ENCODE assay signal across 18 cellular contexts in the genomic region with DNA sequence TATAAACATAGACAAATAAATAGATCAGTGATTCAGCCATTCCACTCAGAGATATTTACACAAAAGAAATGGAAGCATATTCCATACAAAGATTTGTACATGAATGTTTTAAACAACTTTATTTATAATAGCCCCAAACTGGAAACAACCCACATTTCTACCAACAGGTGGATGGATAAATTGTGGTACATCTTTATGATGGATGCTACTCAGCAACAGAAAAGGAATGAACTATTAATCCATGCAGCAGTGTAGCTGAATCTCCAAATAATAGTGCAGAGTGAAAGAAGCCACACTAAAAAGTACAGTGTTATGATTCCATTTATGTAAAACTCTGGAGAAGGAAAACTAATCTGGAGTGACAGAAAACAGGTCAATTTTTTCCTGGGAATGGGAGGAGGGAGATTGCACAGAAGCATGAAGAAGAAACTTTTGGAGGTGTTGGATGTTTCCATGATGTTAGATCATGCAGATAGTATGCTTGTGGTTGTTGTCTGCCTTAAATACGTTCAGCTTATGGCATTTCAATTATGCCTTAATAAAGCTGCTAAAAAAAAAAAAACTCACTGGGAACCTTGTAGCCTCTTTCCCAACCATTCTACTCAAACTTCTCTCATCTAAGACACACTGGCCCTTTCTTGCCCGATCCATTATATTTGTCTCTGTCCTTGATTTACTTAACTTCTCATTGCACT.
"Had no signal": no experiment of that assay in that cellular context is flagged by ENCODE, and none has a peak within 500 bp of the region (broad histone marks: within the 10 kb centered on the region; RNA-seq: fewer than 3 reads in every experiment).

No MANE protein-coding gene starts in this region.

- H3K36me3 Mint-ChIP-seq: activated CD4-positive, alpha-beta memory T cell treated with anti-CD3 and anti-CD28 coated beads for 36 hours; activated naive CD8-positive, alpha-beta T cell treated with anti-CD3 and anti-CD28 coated beads, Interleukin-2, amount 10 ng/mL, durations not matched to agents 7 days and 5 days had no signal

- H3K9me3 ChIP-seq: upper lobe of right lung had no signal

- H3K27ac ChIP-seq: body of pancreas, cardiac muscle cell, epithelial cell of prostate, heart right ventricle, upper lobe of right lung had no signal

- H3K36me3 ChIP-seq: cardiac muscle cell, heart right ventricle, upper lobe of right lung had no signal

- H3K4me3 ChIP-seq: body of pancreas, cardiac muscle cell, heart right ventricle, lung, upper lobe of right lung had no signal

- H3K27ac Mint-ChIP-seq: activated CD4-positive, alpha-beta memory T cell treated with anti-CD3 and anti-CD28 coated beads for 36 hours; activated naive CD8-positive, alpha-beta T cell treated with anti-CD3 and anti-CD28 coated beads, Interleukin-2, amount 10 ng/mL, durations not matched to agents 7 days and 5 days; naive thymus-derived CD4-positive, alpha-beta T cell; progenitor cell of endocrine pancreas had no signal

- H3K4me1 ChIP-seq: body of pancreas, upper lobe of right lung had no signal

- H3K27me3 ChIP-seq: body of pancreas, cardiac muscle cell, upper lobe of right lung had no signal

- ATAC-seq: body of pancreas; heart right ventricle; left lobe of liver; naive thymus-derived CD4-positive, alpha-beta T cell; stimulated activated naive CD8-positive, alpha-beta T cell treated with anti-CD3 and anti-CD28 coated beads, Interleukin-15, Interleukin-2, amounts not matched to agents 100 U/mL and 50 U/mL, for 24 hours; upper lobe of right lung had no signal

- DNase-seq: activated CD4-positive, alpha-beta memory T cell treated with anti-CD3 and anti-CD28 coated beads for 36 hours; activated CD4-positive, alpha-beta T cell treated with anti-CD3 and anti-CD28 coated beads for 48 hours; activated naive CD4-positive, alpha-beta T cell treated with Interleukin-2 at 50 U/mL for 16 hours; activated naive CD8-positive, alpha-beta T cell treated with anti-CD3 and anti-CD28 coated beads, Interleukin-2, amount 10 ng/mL, durations not matched to agents 7 days and 5 days; activated T-cell treated with anti-CD3 and anti-CD28 coated beads, Interleukin-2, amount 50 U/mL, for 48 hours; body of pancreas; cortex of kidney; heart right ventricle; naive thymus-derived CD4-positive, alpha-beta T cell; stimulated activated CD4-positive, alpha-beta T cell treated with anti-CD3 and anti-CD28 coated beads, Interleukin-12 subunit alpha, Interleukin-12 subunit beta, amount 100 ng/mL, for 4 hours; stimulated activated CD4-positive, alpha-beta T cell treated with anti-CD3 and anti-CD28 coated beads, Interleukin-4, amount 100 ng/mL, for 4 hours; stimulated activated naive CD8-positive, alpha-beta T cell treated with anti-CD3 and anti-CD28 coated beads, Interleukin-15, Interleukin-2, amounts not matched to agents 100 U/mL and 50 U/mL, for 24 hours; upper lobe of right lung had no signal
